1 cellular context compared by ENCODE assay signal in genomic region chrX:24651783-24652182, GRCh38.
TF ChIP-seq lines count a peak whose summit lies in the region.

No MANE protein-coding gene starts in this region.

TF ChIP-seq in GM23338, 12 proteins besides CTCF, POLR2A, EP300 and RAD21 (continued from another document):
- TF ChIP-seq POLR2AphosphoS5 (IDR thresholded peaks at IDR 0.05; ENCODE audit: low read depth) (no peak), NANOG (IDR thresholded peaks at IDR 0.05; ENCODE audit: borderline replicate concordance) (no peak), ZNF462 (CRISPR knock-in tag; IDR thresholded peaks at IDR 0.05) (no peak), ZNF331 (CRISPR knock-in tag; IDR thresholded peaks at IDR 0.05; ENCODE audit: low read depth) (no peak), STAT1 (IDR thresholded peaks at IDR 0.05; ENCODE audit: unreplicated experiment) (no peak), JUNB (IDR thresholded peaks at IDR 0.05; ENCODE audit: unreplicated experiment) (no peak), EZH2phosphoT487 (IDR thresholded peaks at IDR 0.05; ENCODE audit: unreplicated experiment) (no peak), ETS1 (IDR thresholded peaks at IDR 0.05) (no peak), EZH2 (IDR thresholded peaks at IDR 0.05; ENCODE audit: low read depth, unreplicated experiment) (no peak), ZNF114 (CRISPR knock-in tag; IDR thresholded peaks at IDR 0.05) (no peak)
TF ChIP-seq in GM23338: peak in this region for 0.
